ENCODE assay signal across 1 cellular context in genomic region chr1:231949277-231950122, GRCh38.
TF ChIP-seq lines count a peak whose summit lies in the region.

No MANE protein-coding gene starts in this region.

TF ChIP-seq in GM23338, 12 proteins besides CTCF, POLR2A, EP300 and RAD21 (continued from another document):
- TF ChIP-seq, protein P1, sequence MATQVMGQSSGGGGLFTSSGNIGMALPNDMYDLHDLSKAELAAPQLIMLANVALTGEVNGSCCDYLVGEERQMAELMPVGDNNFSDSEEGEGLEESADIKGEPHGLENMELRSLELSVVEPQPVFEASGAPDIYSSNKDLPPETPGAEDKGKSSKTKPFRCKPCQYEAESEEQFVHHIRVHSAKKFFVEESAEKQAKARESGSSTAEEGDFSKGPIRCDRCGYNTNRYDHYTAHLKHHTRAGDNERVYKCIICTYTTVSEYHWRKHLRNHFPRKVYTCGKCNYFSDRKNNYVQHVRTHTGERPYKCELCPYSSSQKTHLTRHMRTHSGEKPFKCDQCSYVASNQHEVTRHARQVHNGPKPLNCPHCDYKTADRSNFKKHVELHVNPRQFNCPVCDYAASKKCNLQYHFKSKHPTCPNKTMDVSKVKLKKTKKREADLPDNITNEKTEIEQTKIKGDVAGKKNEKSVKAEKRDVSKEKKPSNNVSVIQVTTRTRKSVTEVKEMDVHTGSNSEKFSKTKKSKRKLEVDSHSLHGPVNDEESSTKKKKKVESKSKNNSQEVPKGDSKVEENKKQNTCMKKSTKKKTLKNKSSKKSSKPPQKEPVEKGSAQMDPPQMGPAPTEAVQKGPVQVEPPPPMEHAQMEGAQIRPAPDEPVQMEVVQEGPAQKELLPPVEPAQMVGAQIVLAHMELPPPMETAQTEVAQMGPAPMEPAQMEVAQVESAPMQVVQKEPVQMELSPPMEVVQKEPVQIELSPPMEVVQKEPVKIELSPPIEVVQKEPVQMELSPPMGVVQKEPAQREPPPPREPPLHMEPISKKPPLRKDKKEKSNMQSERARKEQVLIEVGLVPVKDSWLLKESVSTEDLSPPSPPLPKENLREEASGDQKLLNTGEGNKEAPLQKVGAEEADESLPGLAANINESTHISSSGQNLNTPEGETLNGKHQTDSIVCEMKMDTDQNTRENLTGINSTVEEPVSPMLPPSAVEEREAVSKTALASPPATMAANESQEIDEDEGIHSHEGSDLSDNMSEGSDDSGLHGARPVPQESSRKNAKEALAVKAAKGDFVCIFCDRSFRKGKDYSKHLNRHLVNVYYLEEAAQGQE (IDR thresholded peaks at IDR 0.05; ENCODE audit: unreplicated experiment), result no peak
- TF ChIP-seq EZH2 (IDR thresholded peaks at IDR 0.05; ENCODE audit: low read depth, unreplicated experiment) (no peak), EZH2phosphoT487 (IDR thresholded peaks at IDR 0.05; ENCODE audit: unreplicated experiment) (no peak), POLR2AphosphoS5 (IDR thresholded peaks at IDR 0.05; ENCODE audit: low read depth) (no peak), ZNF331 (CRISPR knock-in tag; IDR thresholded peaks at IDR 0.05; ENCODE audit: low read depth) (no peak), ETS1 (IDR thresholded peaks at IDR 0.05) (no peak), NANOG (IDR thresholded peaks at IDR 0.05; ENCODE audit: borderline replicate concordance) (no peak), ZNF114 (CRISPR knock-in tag; IDR thresholded peaks at IDR 0.05) (no peak)
